23 cellular contexts compared by ENCODE assay signal in genomic region chr14:71628433-71628832, GRCh38.
DNase-seq lines count a peak whose midpoint lies in the region; ATAC-seq and TF ChIP-seq lines count a peak whose summit lies in the region.
"Had no signal": no experiment of that assay in that cellular context is flagged by ENCODE, and none has a peak within 500 bp of the region (broad histone marks: within the 10 kb centered on the region; RNA-seq: fewer than 3 reads in every experiment).

No MANE protein-coding gene starts in this region.

- CTCF ChIA-PET in Caco-2 (lab: Charles Lee): no interaction called here

- no peaks in the 10 kb centered on the region for H3K79me2 ChIP-seq in MM.1S (ENCODE audit: low read length)

- H3K4me2 ChIP-seq in MM.1S (ENCODE audit: low read depth, low read length): no peak overlapping the region

- DNase-seq in activated T-cell treated with anti-CD3 and anti-CD28 coated beads, Interleukin-2, amount 50 U/mL, for 72 hours: no peak
- no peak for DNase-seq in activated T-cell treated with anti-CD3 and anti-CD28 coated beads, Interleukin-2, amount 50 U/mL, for 1 hour
- DNase-seq in activated naive CD8-positive, alpha-beta T cell treated with anti-CD3 and anti-CD28 coated beads for 36 hours: no peak
- no peak for DNase-seq in MM.1S
- DNase-seq in Caco-2: no peak
- DNase-seq in epidermal melanocyte (ENCODE audit: insufficient read length, low spot score): no peak
- DNase-seq in NCI-H1436 treated with DMSO at 0.1 percent for 48 hours (lab: John Stamatoyannopoulos, UW): no peak
- DNase-seq: AML-193; EL; GF-D8; MG63; NCI-H1048; NCI-H1417 treated with DMSO at 0.1 percent for 48 hours; NCI-H2029; NCI-H2227 treated with DMSO at 0.1 percent for 48 hours; NCI-H510A; NK-92 treated with Interleukin-12 subunit alpha and Interleukin-12 subunit beta, amount 100 ng/mL, for 24 hours; SIG-M5 had no signal

- no TSS peak for BruUV-seq in Caco-2 (replicated peaks; lab: Mats Ljungman, UMichigan)

- TF ChIP-seq CTCF in nephron (IDR thresholded peaks at IDR 0.05; ENCODE audit: unreplicated experiment in 3 of 3): no peak
- no peak for TF ChIP-seq CTCF in MM.1S (IDR thresholded peaks at IDR 0.05; ENCODE audit: low read length)
- no peak for TF ChIP-seq CTCF in Caco-2 (IDR thresholded peaks at IDR 0.05; ENCODE audit: insufficient read depth in 1 of 2, low read depth in 1 of 2, low read length in 1 of 2, severe bottlenecking in 1 of 2, unreplicated experiment in 1 of 2)

- ATAC-seq in activated T-cell treated with anti-CD3 and anti-CD28 coated beads, Interleukin-2, amount 50 U/mL, for 72 hours (replicated peaks in 1 of 2): no peak
- ATAC-seq: HCT116, Panc1 had no signal

- H3K9me3 ChIP-seq in MM.1S (replicated peaks; ENCODE audit: insufficient read depth, low read length): no peaks in the 10 kb centered on the region
- no peaks in the 10 kb centered on the region for H3K9me3 ChIP-seq in Caco-2
- H3K9me3 ChIP-seq: MG63 had no signal

- H3K4me1 Mint-ChIP-seq in activated T-cell treated with anti-CD3 and anti-CD28 coated beads, Interleukin-2, amount 50 U/mL, for 72 hours (ENCODE audit: low read depth): peaks cover 5% of the 10 kb centered on the region
- peaks cover 6% of the 10 kb centered on the region for H3K4me1 Mint-ChIP-seq in activated naive CD8-positive, alpha-beta T cell treated with anti-CD3 and anti-CD28 coated beads for 36 hours
- H3K4me1 Mint-ChIP-seq in nephron (peaks cover 26% of the 10 kb centered on the region), Caco-2 (ENCODE audit: low read depth, unreplicated experiment) (no peaks in the 10 kb centered on the region)

- H3K4me1 ChIP-seq in MM.1S (ENCODE audit: low read length) (no peaks in the 10 kb centered on the region), Caco-2 (no peaks in the 10 kb centered on the region)

- H3K4me3 ChIP-seq in MM.1S (ENCODE audit: low read length) (no peak overlapping the region), Caco-2 (ENCODE audit: low read depth, low read length) (no peak overlapping the region)
- H3K4me3 ChIP-seq: MG63 had no signal

- no peaks in the 10 kb centered on the region for H3K9me2 ChIP-seq in MM.1S (replicated peaks; ENCODE audit: insufficient read depth, low read length)

- intact Hi-C loops in Caco-2 (cut with micrococcal nuclease; ENCODE audit: unreplicated experiment): no loop called here

- POLR2A ChIA-PET in Caco-2 (lab: Charles Lee): no interaction called here

- H3K27ac Mint-ChIP-seq in activated T-cell treated with anti-CD3 and anti-CD28 coated beads, Interleukin-2, amount 50 U/mL, for 72 hours: peak overlapping the region; percentile 22
- H3K27ac Mint-ChIP-seq in activated naive CD8-positive, alpha-beta T cell treated with anti-CD3 and anti-CD28 coated beads for 36 hours: peak overlapping the region; percentile 25
- H3K27ac Mint-ChIP-seq in nephron (peak overlapping the region in 2 of 3 experiments; percentile 81 to 89), Caco-2 (ENCODE audit: unreplicated experiment) (no peak overlapping the region)
- H3K27ac Mint-ChIP-seq: CD14-positive monocyte had no signal

- peaks cover 5 to 29% of the 10 kb centered on the region in 2 donors for H3K36me3 Mint-ChIP-seq in activated T-cell treated with anti-CD3 and anti-CD28 coated beads, Interleukin-2, amount 50 U/mL, for 72 hours (ENCODE audit: insufficient read depth in 2 of 2)
- peaks cover 41% of the 10 kb centered on the region for H3K36me3 Mint-ChIP-seq in activated naive CD8-positive, alpha-beta T cell treated with anti-CD3 and anti-CD28 coated beads for 36 hours
- H3K36me3 Mint-ChIP-seq in nephron (ENCODE audit: low read depth) (peaks cover 39% of the 10 kb centered on the region), Caco-2 (ENCODE audit: insufficient read depth, unreplicated experiment) (peaks cover 37% of the 10 kb centered on the region)

- no peak overlapping the region for H3K4me3 Mint-ChIP-seq in activated T-cell treated with anti-CD3 and anti-CD28 coated beads, Interleukin-2, amount 50 U/mL, for 72 hours
- no peak overlapping the region for H3K4me3 Mint-ChIP-seq in activated naive CD8-positive, alpha-beta T cell treated with anti-CD3 and anti-CD28 coated beads for 36 hours
- H3K4me3 Mint-ChIP-seq in nephron (no peak overlapping the region), Caco-2 (ENCODE audit: unreplicated experiment) (no peak overlapping the region)
- H3K4me3 Mint-ChIP-seq: CD14-positive monocyte had no signal

- H2AFZ ChIP-seq in MM.1S (ENCODE audit: low read length): no peak overlapping the region

- H3K27me3 Mint-ChIP-seq in activated T-cell treated with anti-CD3 and anti-CD28 coated beads, Interleukin-2, amount 50 U/mL, for 72 hours (ENCODE audit: low read depth): no peaks in the 10 kb centered on the region
- H3K27me3 Mint-ChIP-seq in activated naive CD8-positive, alpha-beta T cell treated with anti-CD3 and anti-CD28 coated beads for 36 hours: no peaks in the 10 kb centered on the region
- H3K27me3 Mint-ChIP-seq in nephron (ENCODE audit: low read depth): no peaks in the 10 kb centered on the region
- H3K27me3 Mint-ChIP-seq in Caco-2 (ENCODE audit: insufficient read depth, unreplicated experiment): no peaks in the 10 kb centered on the region

- H3K27ac ChIP-seq in MM.1S (ENCODE audit: low read length): no peak overlapping the region
- H3K27ac ChIP-seq: 22Rv1 had no signal

- H3K36me3 ChIP-seq in MM.1S (replicated peaks; ENCODE audit: insufficient read depth, low read length) (no peaks in the 10 kb centered on the region), Caco-2 (ENCODE audit: control insufficient read depth, insufficient read depth, low read length) (no peaks in the 10 kb centered on the region)
- H3K36me3 ChIP-seq: MG63 had no signal

- H3K27me3 ChIP-seq in MM.1S (replicated peaks; ENCODE audit: insufficient read depth, low read length): no peaks in the 10 kb centered on the region
- no peaks in the 10 kb centered on the region for H3K27me3 ChIP-seq in Caco-2 (replicated peaks; ENCODE audit: control insufficient read depth, insufficient read depth, low read length)
- H3K27me3 ChIP-seq: MG63 had no signal

- H3F3A ChIP-seq in MM.1S (ENCODE audit: insufficient read depth, low read length): no peaks in the 10 kb centered on the region

- no peak overlapping the region for H3K9ac ChIP-seq in MM.1S (ENCODE audit: low read length)

- H3K9me3 Mint-ChIP-seq in activated T-cell treated with anti-CD3 and anti-CD28 coated beads, Interleukin-2, amount 50 U/mL, for 72 hours: no peaks in the 10 kb centered on the region
- peaks cover 4% of the 10 kb centered on the region for H3K9me3 Mint-ChIP-seq in activated naive CD8-positive, alpha-beta T cell treated with anti-CD3 and anti-CD28 coated beads for 36 hours
- H3K9me3 Mint-ChIP-seq in nephron (peaks cover 4% of the 10 kb centered on the region), Caco-2 (ENCODE audit: unreplicated experiment) (no peaks in the 10 kb centered on the region)

- H4K20me1 ChIP-seq in MM.1S (ENCODE audit: insufficient read depth, low read length): no peaks in the 10 kb centered on the region
